9 cellular contexts compared by ENCODE assay signal in genomic region chr2:236545248-236545658, GRCh38. TPM values are rescaled to one million over a fixed set of nuclear protein-coding genes. Genes with fewer than 3 reads are reported as not detected.
DNase-seq lines count a peak whose midpoint lies in the region; ATAC-seq and TF ChIP-seq lines count a peak whose summit lies in the region.
"Had no signal": no experiment of that assay in that cellular context is flagged by ENCODE, and none has a peak within 500 bp of the region (broad histone marks: within the 10 kb centered on the region; RNA-seq: fewer than 3 reads in every experiment).

No MANE protein-coding gene starts in this region.

- H3K4me1 Mint-ChIP-seq in activated B cell treated with CpG ODN at 0.5 μM for 24 hours (peaks cover 72% of the 10 kb centered on the region), HFFc6 (ENCODE audit: low read depth) (no peaks in the 10 kb centered on the region)

- H3K79me2 ChIP-seq in DOHH2 (ENCODE audit: control insufficient read depth, low read length), result peaks cover 3% of the 10 kb centered on the region; the same call in 1 of the 2 replicates

- TF ChIP-seq CTCF in DOHH2 (IDR thresholded peaks at IDR 0.05; ENCODE audit: low read depth, low read length, poor library complexity, severe bottlenecking) (no peak), activated B cell treated with CpG ODN at 0.5 μM for 24 hours (IDR thresholded peaks at IDR 0.05) (no peak), HFFc6 (IDR thresholded peaks at IDR 0.05) (no peak)

- peaks cover 92% of the 10 kb centered on the region for H3K4me1 ChIP-seq in DOHH2 (ENCODE audit: control insufficient read depth, low read length)

- H3K36me3 Mint-ChIP-seq in activated B cell treated with CpG ODN at 0.5 μM for 24 hours (ENCODE audit: low read depth), result peaks cover 9% of the 10 kb centered on the region
- no peaks in the 10 kb centered on the region; the same call in none of the 2 replicates for H3K36me3 Mint-ChIP-seq in HFFc6 (ENCODE audit: low read depth)

- peak; percentile 44 for DNase-seq in activated B cell treated with CpG ODN at 0.5 μM for 24 hours
- DNase-seq in HFFc6, result no peak
- DNase-seq in DMS114 treated with DMSO at 0.1 percent for 48 hours (lab: John Stamatoyannopoulos, UW; ENCODE audit: unreplicated experiment), result no peak
- DNase-seq in NCI-H69 (lab: John Stamatoyannopoulos, UW), result no peak

- peak; percentile 49 for ATAC-seq in HG02981 (IDR thresholded peaks at IDR 0.05; ENCODE audit: unreplicated experiment)
- peak; percentile 84 for ATAC-seq in activated B cell treated with CpG ODN at 0.5 μM for 24 hours (ENCODE audit: low read depth)
- ATAC-seq in HG03045 (IDR thresholded peaks at IDR 0.05; ENCODE audit: unreplicated experiment), result no peak

- no peaks in the 10 kb centered on the region for H4K20me1 ChIP-seq in DOHH2 (ENCODE audit: control insufficient read depth, insufficient read depth, low read depth, low read length)

- H3K27ac ChIP-seq in DOHH2 (ENCODE audit: low read depth, low read length), result peak overlapping the region; percentile 97

- H3K27me3 Mint-ChIP-seq in activated B cell treated with CpG ODN at 0.5 μM for 24 hours (no peaks in the 10 kb centered on the region), HFFc6 (ENCODE audit: insufficient read depth) (peaks cover 7% of the 10 kb centered on the region)

- peak overlapping the region; percentile 98 for H3K27ac Mint-ChIP-seq in activated B cell treated with CpG ODN at 0.5 μM for 24 hours
- no peak overlapping the region for H3K27ac Mint-ChIP-seq in HFFc6

- POLR2A ChIA-PET in activated B cell treated with CpG ODN at 0.5 μM for 24 hours (lab: Charles Lee), result interaction anchor here (0.8 to 5.9 kb wide), 10 partner anchors 8 to 541 kb away, joined by 3 to 90 read pairs (median 6); partner anchors contain the start of genes ACKR3 and COPS8

- H3K4me2 ChIP-seq in DOHH2 (ENCODE audit: low read length), result peak overlapping the region; percentile 84

- peaks cover 26% of the 10 kb centered on the region for H3F3A ChIP-seq in DOHH2 (ENCODE audit: control insufficient read depth, insufficient read depth)

- CTCF ChIA-PET in activated B cell treated with CpG ODN at 0.5 μM for 24 hours (lab: Charles Lee), result interaction anchor here (1.7 to 5.9 kb wide), 2 partner anchors 24 to 32 kb away, joined by 11 to 43 read pairs; partner anchors contain the start of gene ACKR3

- H3K27me3 ChIP-seq in DOHH2 (ENCODE audit: control insufficient read depth, low read length), result no peaks in the 10 kb centered on the region

- H3K4me3 Mint-ChIP-seq in activated B cell treated with CpG ODN at 0.5 μM for 24 hours (peak overlapping the region; percentile 78), HFFc6 (no peak overlapping the region)

- H3K9me2 ChIP-seq in DOHH2 (replicated peaks; ENCODE audit: control insufficient read depth, low read length), result no peaks in the 10 kb centered on the region

- peaks cover 9% of the 10 kb centered on the region; the same call in 1 of the 2 replicates for H3K36me3 ChIP-seq in DOHH2 (ENCODE audit: control insufficient read depth, low read length)

- H3K4me3 ChIP-seq in DOHH2 (ENCODE audit: low read length), result peak overlapping the region; percentile 66

- intact Hi-C loops in activated B cell treated with CpG ODN at 0.5 μM for 24 hours (cut with micrococcal nuclease), result loop anchor here (1.0 to 10.0 kb wide), 5 partner anchors 8 to 1060 kb away; partner anchors contain the start of gene ACKR3

- TF ChIP-seq POLR2A in GM19099 (IDR thresholded peaks at IDR 0.05; ENCODE audit: extremely low read depth, insufficient read length, low read depth), result peak; percentile 48

- no peaks in the 10 kb centered on the region for H3K9me3 ChIP-seq in DOHH2 (ENCODE audit: control insufficient read depth, insufficient read depth, low read length)

- H3K9me3 Mint-ChIP-seq in activated B cell treated with CpG ODN at 0.5 μM for 24 hours (peaks cover 3% of the 10 kb centered on the region), HFFc6 (peaks cover 24% of the 10 kb centered on the region)

RNA-seq across cellular contexts. Expression of gene ACKR3, which starts 24.4 kb away (rescaled TPM):
- 5.8 and 6.6 TPM in 2 replicates for total RNA-seq in activated B cell treated with CpG ODN at 0.5 μM for 24 hours
- under 1 TPM in 1 of 6 experiments, not detected in 5; 0.12 TPM for total RNA-seq in HFFc6 (2021; fragmentation: NEBNext Ultra II Directional; extraction: Animal tissue kit (Norgen Biotek cat#: 25700))
- total RNA-seq: fibroblast of villous mesenchyme had no signal
